In genomic region chr3:187997946-187998561, GRCh38 we compare ENCODE assay signal across 1 cellular context.
TF ChIP-seq lines count a peak whose summit lies in the region.

No MANE protein-coding gene starts in this region.

TF ChIP-seq in H1, 55 proteins besides CTCF, POLR2A, EP300 and RAD21 (continued from another document):
- no peak for TF ChIP-seq RBBP5 (IDR thresholded peaks at IDR 0.05; ENCODE audit: borderline replicate concordance, low read depth, low read length)
- no peak for TF ChIP-seq SIX5 (IDR thresholded peaks at IDR 0.05; ENCODE audit: low read depth, low read length)
- no peak for TF ChIP-seq HDAC6 (IDR thresholded peaks at IDR 0.05; ENCODE audit: low read depth, low read length)
- TF ChIP-seq SUZ12 (IDR thresholded peaks at IDR 0.05; ENCODE audit: low read length), result no peak
